8 cellular contexts compared by ENCODE assay signal in the genomic region with DNA sequence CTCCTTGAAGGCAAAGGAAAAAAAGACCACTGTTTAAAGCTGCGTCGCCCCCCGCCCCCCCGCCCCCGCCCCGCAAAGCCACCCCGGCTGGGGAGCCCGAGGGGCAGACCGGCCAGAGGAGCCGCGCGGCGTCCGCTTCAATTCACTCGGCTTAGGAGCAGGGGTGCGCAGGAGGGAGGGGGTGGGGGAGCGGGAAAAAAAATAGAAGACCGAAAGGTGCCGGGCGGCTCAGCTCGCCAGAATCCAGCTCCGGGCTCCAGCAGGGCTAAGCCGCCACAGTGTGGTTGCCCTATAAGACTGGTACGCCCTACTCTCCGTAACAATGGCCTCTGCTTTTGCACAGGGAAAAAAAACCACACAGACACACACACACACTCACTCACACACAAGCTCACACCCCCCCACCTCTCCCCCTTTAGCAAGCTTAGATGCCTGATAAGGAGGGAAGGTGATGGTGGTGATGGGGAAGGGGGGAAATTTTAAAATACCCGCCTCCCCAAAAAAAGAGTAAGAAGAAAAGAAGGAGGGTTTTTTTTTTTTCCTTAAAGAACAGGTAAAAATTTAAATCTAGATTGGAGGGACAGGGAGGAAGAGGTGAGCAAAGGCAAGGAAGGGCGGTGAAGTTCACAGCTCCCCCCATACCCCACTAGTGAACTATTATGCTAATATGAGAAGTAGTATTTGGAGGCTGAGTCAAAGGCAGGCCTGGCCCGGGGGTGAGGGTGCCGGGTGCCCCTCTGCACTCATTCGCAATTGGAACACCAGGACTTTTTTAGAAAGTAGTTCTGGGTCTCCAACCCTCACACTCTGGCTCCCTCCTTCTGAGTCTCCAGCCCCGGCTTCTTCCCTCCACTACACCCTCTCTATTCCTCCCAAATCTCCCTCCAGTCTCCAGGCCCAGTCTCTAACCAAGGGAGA. TPM values are rescaled to one million over a fixed set of nuclear protein-coding genes. Genes with fewer than 3 reads are reported as not detected.
DNase-seq lines count a peak whose midpoint lies in the region; ATAC-seq and TF ChIP-seq lines count a peak whose summit lies in the region.
"Had no signal": no experiment of that assay in that cellular context is flagged by ENCODE, and none has a peak within 500 bp of the region (broad histone marks: within the 10 kb centered on the region; RNA-seq: fewer than 3 reads in every experiment).

No MANE protein-coding gene starts in this region.

- peak overlapping the region; percentile 96 for H2BK5ac ChIP-seq in IMR-90 (ENCODE audit: low read depth, low read length, poor library complexity, severe bottlenecking)

- H3K4me1 Mint-ChIP-seq in stimulated activated naive CD8-positive, alpha-beta T cell treated with anti-CD3 and anti-CD28 coated beads, Interleukin-15, amount 100 ng/mL, for 72 hours, result peaks cover 19% of the 10 kb centered on the region

- H3K4ac ChIP-seq in IMR-90 (ENCODE audit: low read depth, low read length), result peak overlapping the region; percentile 98

- H3K27ac ChIP-seq in IMR-90 (ENCODE audit: insufficient read depth, low read length) (peak overlapping the region; percentile 93), heart left ventricle (peak overlapping the region in 7 of 12 donors; percentile 22 to 90 (median 66))

- no peak for TF ChIP-seq CTCF in IMR-90 (conservative IDR thresholded peaks at IDR 0.05; ENCODE audit: low read depth, low read length)
- no peak for TF ChIP-seq CTCF in WI38 (IDR thresholded peaks at IDR 0.05; ENCODE audit: low read depth, low read length)
- no peak for TF ChIP-seq CTCF in heart left ventricle (IDR thresholded peaks at IDR 0.05)

- H3K9me3 Mint-ChIP-seq in stimulated activated naive CD8-positive, alpha-beta T cell treated with anti-CD3 and anti-CD28 coated beads, Interleukin-15, amount 100 ng/mL, for 72 hours, result no peaks in the 10 kb centered on the region

- H3K23ac ChIP-seq in IMR-90 (ENCODE audit: low read depth, low read length), result peak overlapping the region; percentile 99

- H4K8ac ChIP-seq in IMR-90 (ENCODE audit: low read depth in 2 of 2, low read length in 2 of 2), result peak overlapping the region; percentile 62 to 86; a peak in 3 of 4 replicates

- H2BK15ac ChIP-seq in IMR-90 (ENCODE audit: low read depth, low read length), result 0 out of 3 replicates have a peak overlapping the region, but pooled peaks have one; percentile 53

- peak overlapping the region; percentile 94 for H2BK120ac ChIP-seq in IMR-90 (ENCODE audit: low read depth, low read length)

- peaks cover 8% of the 10 kb centered on the region for H4K20me1 ChIP-seq in IMR-90 (ENCODE audit: insufficient read depth, low read length)

- H3K9ac ChIP-seq in IMR-90 (ENCODE audit: low read depth, low read length), result peak overlapping the region; percentile 95

- peak overlapping the region; percentile 74 for H2AK5ac ChIP-seq in IMR-90 (ENCODE audit: low read depth, low read length)

- dilution Hi-C loops in IMR-90 (cut with HindIII; ENCODE audit: low sequenced_read_pairs, unreplicated experiment), result no loop called here

- POLR2A ChIA-PET in IMR-90 (lab: Charles Lee; ENCODE audit: unreplicated experiment), result interaction anchor here (0.5 to 1.7 kb wide), 11 partner anchors 9 to 74 kb away, joined by 3 to 25 read pairs (median 4); partner anchors contain the start of gene HOXB3

- TF ChIP-seq POLR2A in IMR-90 (IDR thresholded peaks at IDR 0.05; ENCODE audit: low read depth, low read length) (no peak), heart left ventricle (IDR thresholded peaks at IDR 0.05) (no peak)

- H3K4me1 ChIP-seq in IMR-90 (ENCODE audit: control insufficient read depth, insufficient read depth, low read length) (peaks cover 57% of the 10 kb centered on the region), heart left ventricle (peaks cover 0 to 26% (median 0%) of the 10 kb centered on the region in 12 donors)

- no peak for TF ChIP-seq RAD21 in IMR-90 (IDR thresholded peaks at IDR 0.05; ENCODE audit: low read length)

- no peaks in the 10 kb centered on the region for H3K9me1 ChIP-seq in IMR-90 (ENCODE audit: insufficient read depth, low read length)

- WGBS in IMR-90 (ENCODE audit: extremely low coverage in 2 of 2, insufficient read length in 1 of 2), 2 experiments, result no CpG with 5 or more reads among the region's 31 CpGs
- 15 to 55% (median 37%) methylated on average over 17 to 31 of the region's 31 CpGs for WGBS in heart left ventricle, 4 donors

- H3K56ac ChIP-seq in IMR-90 (ENCODE audit: extremely low read depth, insufficient read depth, low read length), result peak overlapping the region; percentile 89

- ATAC-seq in IMR-90 (ENCODE audit: low read depth) (peak; percentile 5), heart left ventricle (peak in 2 of 4 donors; percentile 16 to 41), HG02759 (IDR thresholded peaks at IDR 0.05; ENCODE audit: unreplicated experiment) (no peak)
- peak; percentile 64 for ATAC-seq in stimulated activated naive CD8-positive, alpha-beta T cell treated with anti-CD3 and anti-CD28 coated beads, Interleukin-15, amount 100 ng/mL, for 72 hours

- peak overlapping the region; percentile 92 for H3K4me2 ChIP-seq in IMR-90 (ENCODE audit: low read depth, low read length)

- H3K14ac ChIP-seq in IMR-90 (replicated peaks; ENCODE audit: low read depth, low read length), result peak overlapping the region; percentile 98

- peaks cover 67% of the 10 kb centered on the region for H3K27me3 Mint-ChIP-seq in stimulated activated naive CD8-positive, alpha-beta T cell treated with anti-CD3 and anti-CD28 coated beads, Interleukin-15, amount 100 ng/mL, for 72 hours

- H3K36me3 ChIP-seq in IMR-90 (ENCODE audit: control insufficient read depth, insufficient read depth, low read length) (peaks cover 31% of the 10 kb centered on the region; the same call in 1 of the 2 replicates), heart left ventricle (peaks cover 0 to 3% (median 0%) of the 10 kb centered on the region in 9 donors)

- peak overlapping the region; percentile 59 for H2AFZ ChIP-seq in IMR-90 (replicated peaks; ENCODE audit: low read length, poor library complexity)

- peak overlapping the region; percentile 63 for H4K5ac ChIP-seq in IMR-90 (ENCODE audit: low read depth, low read length)

- H3K4me3 ChIP-seq in IMR-90 (ENCODE audit: insufficient read depth, low read depth, low read length) (peak overlapping the region; percentile 48), WI38 (ENCODE audit: low read depth, low read length) (peak overlapping the region; percentile 54), heart left ventricle (peak overlapping the region; percentile 15 to 63 (median 42))

- H3K27ac Mint-ChIP-seq in stimulated activated naive CD8-positive, alpha-beta T cell treated with anti-CD3 and anti-CD28 coated beads, Interleukin-15, amount 100 ng/mL, for 72 hours, result no peak overlapping the region

- DNase-seq in IMR-90 (peak; percentile 63), heart left ventricle (no peak), DMS53 (lab: John Stamatoyannopoulos, UW) (no peak), occipital lobe (lab: John Stamatoyannopoulos, UW) (no peak)
- no peak for DNase-seq in stimulated activated naive CD8-positive, alpha-beta T cell treated with anti-CD3 and anti-CD28 coated beads, Interleukin-15, amount 100 ng/mL, for 72 hours

- no TSS peak for BruUV-seq in IMR-90 (replicated peaks; lab: Mats Ljungman, UMichigan)

- no peaks in the 10 kb centered on the region for H3K9me3 ChIP-seq in IMR-90 (ENCODE audit: control insufficient read depth, insufficient read depth, low read length)
- H3K9me3 ChIP-seq in heart left ventricle, result no peaks in the 10 kb centered on the region

- no peaks in the 10 kb centered on the region for H3K27me3 ChIP-seq in IMR-90 (ENCODE audit: control insufficient read depth, insufficient read depth, low read length)
- H3K27me3 ChIP-seq in heart left ventricle, result peaks cover 0 to 96% (median 66%) of the 10 kb centered on the region in 9 donors

- in situ Hi-C loops in IMR-90 (cut with MboI; ENCODE audit: low sequenced_read_pairs), result no loop called here

- H3K18ac ChIP-seq in IMR-90 (ENCODE audit: low read depth, low read length), result peak overlapping the region; percentile 81

- peak overlapping the region; percentile 95 for H4K91ac ChIP-seq in IMR-90 (ENCODE audit: insufficient read depth, low read depth, low read length)

- intact Hi-C loops in IMR-90 (cut with micrococcal nuclease), result loop anchor here (2.0 kb wide), 1 partner anchor 19 kb away; no protein-coding TSS in a partner anchor
- intact Hi-C loops in heart left ventricle (cut with DNase I), result no loop called here

- H2BK20ac ChIP-seq in IMR-90 (ENCODE audit: low read depth, low read length), result peak overlapping the region; percentile 58; the same call in 1 of the 2 replicates

- H3K79me1 ChIP-seq in IMR-90 (ENCODE audit: low read depth in 1 of 2, low read length in 2 of 2), result no peaks in the 10 kb centered on the region; a peak in 2 of 4 replicates

- H3K4me3 Mint-ChIP-seq in stimulated activated naive CD8-positive, alpha-beta T cell treated with anti-CD3 and anti-CD28 coated beads, Interleukin-15, amount 100 ng/mL, for 72 hours, result peak overlapping the region; percentile 76 to 92

- peak overlapping the region; percentile 66 for H2AK9ac ChIP-seq in IMR-90 (replicated peaks; ENCODE audit: low read depth, low read length, poor library complexity)

- CTCF ChIA-PET in IMR-90 (lab: Yijun Ruan, JAX), result interaction anchor here (0.6 to 0.9 kb wide), 4 partner anchors 34 to 575 kb away, joined by 3 to 4 read pairs (median 4); no protein-coding TSS in a partner anchor

RNA-seq across cellular contexts. Expression of gene HOXB2, which starts 11.0 kb away (rescaled TPM):
- total RNA-seq in IMR-90 (2012; rRNA removed) (2.7 and 3.1 TPM in 2 replicates), heart left ventricle (1 to 10 TPM in 8 of 9 donors, under 1 TPM in 1; 0.81 to 6.9 (median 3.2) TPM), occipital lobe (0.16 TPM)
- polyA plus RNA-seq in IMR-90 (2012; rRNA removed) (29.9 and 33.8 TPM in 2 replicates), heart left ventricle (1 to 10 TPM; 2.0 to 3.0 TPM)
- polyA plus RNA-seq in IMR-90 (2012; cell fraction: cytosol; rRNA removed), result 31.5 and 50.7 TPM in 2 replicates
- 69.3 and 123 TPM in 2 replicates for polyA plus RNA-seq in IMR-90 (2012; cell fraction: nucleus; rRNA removed; ENCODE audit: low replicate concordance)
- total RNA-seq: bronchial epithelial cell had no signal

RNA-seq across cellular contexts. Expression of gene HOXB4, which starts 22.3 kb away (rescaled TPM):
- total RNA-seq in IMR-90 (2012; rRNA removed) (1.9 and 2.0 TPM in 2 replicates), heart left ventricle (1 to 10 TPM in 2 of 9 donors, under 1 TPM in 6, not detected in 1; 0.27 to 2.8 (median 0.66) TPM), occipital lobe (not detected)
- polyA plus RNA-seq in IMR-90 (2012; rRNA removed) (7.8 and 8.5 TPM in 2 replicates), heart left ventricle (under 1 TPM; 0.29 to 0.30 TPM)
- polyA plus RNA-seq in IMR-90 (2012; cell fraction: cytosol; rRNA removed), result 2.2 and 4.1 TPM in 2 replicates
- 17.8 and 38.5 TPM in 2 replicates for polyA plus RNA-seq in IMR-90 (2012; cell fraction: nucleus; rRNA removed; ENCODE audit: low replicate concordance)
- total RNA-seq: bronchial epithelial cell had no signal

RNA-seq across cellular contexts. Expression of gene HOXB1, which starts 25.1 kb away (rescaled TPM):
- total RNA-seq in IMR-90 (2012; rRNA removed) (not detected in 2 replicates), heart left ventricle (not detected), occipital lobe (not detected)
- polyA plus RNA-seq in IMR-90 (2012; rRNA removed) (not detected in 2 replicates), heart left ventricle (not detected)
- not detected in 2 replicates for polyA plus RNA-seq in IMR-90 (2012; cell fraction: cytosol; rRNA removed)
- polyA plus RNA-seq in IMR-90 (2012; cell fraction: nucleus; rRNA removed; ENCODE audit: low replicate concordance), result 0.05 TPM in 1 of 2 replicates, not detected in the other
- total RNA-seq: bronchial epithelial cell had no signal

RNA-seq across cellular contexts. Expression of gene HOXB3, which starts 34.2 kb away (rescaled TPM):
- total RNA-seq in IMR-90 (2012; rRNA removed) (6.3 and 8.6 TPM in 2 replicates), heart left ventricle (1 to 10 TPM in 7 of 9 donors, under 1 TPM in 2; 0.11 to 5.5 (median 2.0) TPM), occipital lobe (not detected)
- polyA plus RNA-seq in IMR-90 (2012; rRNA removed) (59.6 and 76.4 TPM in 2 replicates), heart left ventricle (1 to 10 TPM in 1 of 2 donors, under 1 TPM in 1; 0.61 to 2.0 TPM)
- polyA plus RNA-seq in IMR-90 (2012; cell fraction: cytosol; rRNA removed), result 31.9 and 71.7 TPM in 2 replicates
- 383 and 595 TPM in 2 replicates for polyA plus RNA-seq in IMR-90 (2012; cell fraction: nucleus; rRNA removed; ENCODE audit: low replicate concordance)
- total RNA-seq: bronchial epithelial cell had no signal

RNA-seq across cellular contexts. Expression of gene HOXB5, which starts 37.7 kb away (rescaled TPM):
- total RNA-seq in IMR-90 (2012; rRNA removed), result 0.54 and 0.56 TPM in 2 replicates
- 18.0 and 18.1 TPM in 2 replicates for polyA plus RNA-seq in IMR-90 (2012; rRNA removed)
- 19.7 and 32.7 TPM in 2 replicates for polyA plus RNA-seq in IMR-90 (2012; cell fraction: cytosol; rRNA removed)
- 13.4 and 16.5 TPM in 2 replicates for polyA plus RNA-seq in IMR-90 (2012; cell fraction: nucleus; rRNA removed; ENCODE audit: low replicate concordance)
- total RNA-seq in heart left ventricle, result 1 to 10 TPM in 1 of 9 donors, under 1 TPM in 2, not detected in 6; 0.17 to 1.0 (median 0.35) TPM
- polyA plus RNA-seq in heart left ventricle, result under 1 TPM; 0.04 to 0.08 TPM
- total RNA-seq in occipital lobe, result not detected
- total RNA-seq: bronchial epithelial cell had no signal
